28 cellular contexts compared by ENCODE assay signal in the genomic region with DNA sequence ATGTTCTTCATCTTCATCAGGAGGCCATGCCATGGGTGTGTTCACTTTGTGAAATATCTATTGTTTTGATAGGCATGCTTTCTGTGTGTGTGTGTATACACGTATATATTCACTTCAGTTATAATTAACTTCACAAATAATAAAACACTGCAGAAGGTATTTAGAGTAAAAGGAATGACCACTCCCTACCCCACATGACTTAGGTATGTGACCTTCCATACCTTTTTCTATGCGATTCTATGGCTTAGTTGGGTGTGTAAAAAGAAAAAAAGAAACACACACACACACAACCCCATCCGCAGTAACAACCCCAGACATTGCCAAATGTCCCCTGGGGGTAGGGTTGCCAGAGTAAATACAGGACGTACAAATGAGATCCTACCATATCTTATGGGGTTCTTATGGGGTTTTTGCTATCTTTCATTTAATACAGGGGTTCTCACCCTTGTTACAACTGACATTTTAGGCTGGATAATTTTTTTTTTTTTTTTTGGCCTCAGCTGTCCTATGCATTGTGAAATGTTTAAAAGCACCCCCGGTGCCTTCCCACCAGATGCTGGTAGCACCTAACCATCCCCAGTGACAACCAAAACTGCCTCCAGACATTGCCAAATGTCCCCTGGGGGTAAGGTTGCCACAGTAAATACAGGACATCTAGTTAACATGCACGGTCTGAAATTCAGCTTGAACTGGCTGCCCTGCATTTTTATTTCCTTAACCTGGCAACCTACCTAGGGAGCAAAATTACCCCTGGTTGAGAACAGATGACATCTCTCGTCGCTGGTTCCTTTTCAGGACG.
"Had no signal": no experiment of that assay in that cellular context is flagged by ENCODE, and none has a peak within 500 bp of the region (broad histone marks: within the 10 kb centered on the region; RNA-seq: fewer than 3 reads in every experiment).

No MANE protein-coding gene starts in this region.

- H3K36me3 Mint-ChIP-seq: activated CD4-positive, alpha-beta memory T cell treated with anti-CD3 and anti-CD28 coated beads for 36 hours; activated naive CD8-positive, alpha-beta T cell treated with anti-CD3 and anti-CD28 coated beads, Interleukin-2, amount 10 ng/mL, durations not matched to agents 7 days and 5 days; stimulated activated effector memory CD8-positive, alpha-beta T cell treated with anti-CD3 and anti-CD28 coated beads, Interleukin-12 subunit alpha, Interleukin-12 subunit beta, amount 100 ng/mL, for 72 hours had no signal

- H3K36me3 ChIP-seq: cardiac muscle cell, esophagus squamous epithelium, gastrocnemius medialis, left ventricle myocardium inferior, neutrophil, pancreas, right atrium auricular region, stomach, suprapubic skin, tibial nerve, vagina had no signal

- H3K9me3 Mint-ChIP-seq: activated CD4-positive, alpha-beta memory T cell treated with anti-CD3 and anti-CD28 coated beads for 36 hours; activated naive CD4-positive, alpha-beta T cell treated with anti-CD3 and anti-CD28 coated beads for 36 hours; activated naive CD8-positive, alpha-beta T cell treated with anti-CD3 and anti-CD28 coated beads, Interleukin-2, amount 10 ng/mL, durations not matched to agents 7 days and 5 days; dendritic cell treated with granulocyte-macrophage colony-stimulating factor and Interleukin-4, amounts not matched to agents 40 ng/mL and 50 ng/mL, for 4 days; nephron; stimulated activated effector memory CD8-positive, alpha-beta T cell treated with anti-CD3 and anti-CD28 coated beads, Interleukin-12 subunit alpha, Interleukin-12 subunit beta, amount 100 ng/mL, for 72 hours had no signal

- H3K27me3 ChIP-seq: body of pancreas, neutrophil, pancreas, right atrium auricular region, vagina had no signal

- H3K4me3 Mint-ChIP-seq: activated CD4-positive, alpha-beta memory T cell treated with anti-CD3 and anti-CD28 coated beads for 36 hours; activated naive CD4-positive, alpha-beta T cell treated with anti-CD3 and anti-CD28 coated beads for 36 hours; activated naive CD8-positive, alpha-beta T cell treated with anti-CD3 and anti-CD28 coated beads, Interleukin-2, amount 10 ng/mL, durations not matched to agents 7 days and 5 days; dendritic cell treated with granulocyte-macrophage colony-stimulating factor and Interleukin-4, amounts not matched to agents 40 ng/mL and 50 ng/mL, for 4 days; nephron; stimulated activated effector memory CD8-positive, alpha-beta T cell treated with anti-CD3 and anti-CD28 coated beads, Interleukin-12 subunit alpha, Interleukin-12 subunit beta, amount 100 ng/mL, for 72 hours had no signal

- H3K4me1 ChIP-seq: body of pancreas, esophagus squamous epithelium, gastrocnemius medialis, left ventricle myocardium inferior, pancreas, psoas muscle, right atrium auricular region, stomach, suprapubic skin, tibial nerve, vagina had no signal

- H3K27ac Mint-ChIP-seq: activated CD4-positive, alpha-beta memory T cell treated with anti-CD3 and anti-CD28 coated beads for 36 hours; activated naive CD4-positive, alpha-beta T cell treated with anti-CD3 and anti-CD28 coated beads for 36 hours; activated naive CD8-positive, alpha-beta T cell treated with anti-CD3 and anti-CD28 coated beads, Interleukin-2, amount 10 ng/mL, durations not matched to agents 7 days and 5 days; dendritic cell treated with granulocyte-macrophage colony-stimulating factor and Interleukin-4, amounts not matched to agents 40 ng/mL and 50 ng/mL, for 4 days; nephron; stimulated activated effector memory CD8-positive, alpha-beta T cell treated with anti-CD3 and anti-CD28 coated beads, Interleukin-12 subunit alpha, Interleukin-12 subunit beta, amount 100 ng/mL, for 72 hours had no signal

- DNase-seq: activated CD4-positive, alpha-beta memory T cell treated with anti-CD3 and anti-CD28 coated beads for 36 hours; activated CD4-positive, alpha-beta T cell treated with anti-CD3 and anti-CD28 coated beads for 4 hours; activated CD4-positive, CD25-positive, alpha-beta regulatory T cell; activated effector memory CD4-positive, alpha-beta T cell treated with Interleukin-2 at 50 U/mL for 16 hours; activated naive CD4-positive, alpha-beta T cell treated with anti-CD3 and anti-CD28 coated beads for 36 hours; activated naive CD8-positive, alpha-beta T cell treated with anti-CD3 and anti-CD28 coated beads, Interleukin-2, amount 10 ng/mL, durations not matched to agents 7 days and 5 days; activated T-cell treated with anti-CD3 and anti-CD28 coated beads, Interleukin-2, amount 50 U/mL, for 48 hours; amniotic stem cell; body of pancreas; effector CD8-positive, alpha-beta T cell; esophagus squamous epithelium; gastrocnemius medialis; hippocampal formation; left ventricle myocardium inferior; pancreas; psoas muscle; stimulated activated CD4-positive, alpha-beta T cell treated with anti-CD3 and anti-CD28 coated beads, Interleukin-1b, Interleukin-23, amount 100 ng/mL, for 48 hours; stomach; T-helper 2 cell had no signal

- H3K27ac ChIP-seq: body of pancreas, cardiac muscle cell, esophagus squamous epithelium, gastrocnemius medialis, left ventricle myocardium inferior, neutrophil, pancreas, psoas muscle, right atrium auricular region, stomach, suprapubic skin, tibial nerve, vagina had no signal

- H3K4me3 ChIP-seq: body of pancreas, cardiac muscle cell, esophagus squamous epithelium, gastrocnemius medialis, left ventricle myocardium inferior, pancreas, psoas muscle, right atrium auricular region, stomach, suprapubic skin, tibial nerve, vagina had no signal

- H3K4me1 Mint-ChIP-seq: activated naive CD8-positive, alpha-beta T cell treated with anti-CD3 and anti-CD28 coated beads, Interleukin-2, amount 10 ng/mL, durations not matched to agents 7 days and 5 days; stimulated activated effector memory CD8-positive, alpha-beta T cell treated with anti-CD3 and anti-CD28 coated beads, Interleukin-12 subunit alpha, Interleukin-12 subunit beta, amount 100 ng/mL, for 72 hours had no signal

- ATAC-seq: body of pancreas; gastrocnemius medialis; pancreas; psoas muscle; stimulated activated effector memory CD8-positive, alpha-beta T cell treated with anti-CD3 and anti-CD28 coated beads, Interleukin-12 subunit alpha, Interleukin-12 subunit beta, amount 100 ng/mL, for 72 hours had no signal

- H3K9me3 ChIP-seq: body of pancreas, esophagus squamous epithelium, gastrocnemius medialis, left ventricle myocardium inferior, neutrophil, pancreas, psoas muscle, right atrium auricular region, stomach, suprapubic skin, tibial nerve, vagina had no signal

- H3K27me3 Mint-ChIP-seq: activated CD4-positive, alpha-beta memory T cell treated with anti-CD3 and anti-CD28 coated beads for 36 hours; activated naive CD8-positive, alpha-beta T cell treated with anti-CD3 and anti-CD28 coated beads, Interleukin-2, amount 10 ng/mL, durations not matched to agents 7 days and 5 days had no signal
